Comparison of ENCODE assay signal across 9 cellular contexts in the genomic region with DNA sequence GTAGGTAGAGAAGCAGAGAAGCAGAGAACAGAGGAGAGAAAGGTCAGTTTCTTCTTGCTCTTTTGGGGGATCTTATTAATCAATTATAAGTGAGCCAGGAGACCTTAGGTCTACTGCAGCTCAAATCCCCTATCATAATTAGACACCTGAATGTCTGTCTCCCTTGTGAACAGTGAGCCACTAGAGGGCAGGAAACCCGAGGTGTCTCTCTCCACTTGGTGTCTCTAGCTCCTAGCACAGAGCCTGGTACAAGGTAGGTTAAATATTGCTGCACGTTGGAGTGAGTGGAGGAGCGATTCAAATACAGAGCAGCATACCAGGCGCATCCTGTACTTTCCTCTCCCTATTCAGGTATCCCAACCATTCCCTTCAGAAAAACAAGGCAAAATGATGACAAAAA. TPM values are rescaled to one million over a fixed set of nuclear protein-coding genes. Genes with fewer than 3 reads are reported as not detected.
A peak's percentile ranks its signal among the peaks of the same experiment; 100 is the strongest.
DNase-seq lines count a peak whose midpoint lies in the region; ATAC-seq and TF ChIP-seq lines count a peak whose summit lies in the region.
"Had no signal": no experiment of that assay in that cellular context is flagged by ENCODE, and none has a peak within 500 bp of the region (broad histone marks: within the 10 kb centered on the region; RNA-seq: fewer than 3 reads in every experiment).

No MANE protein-coding gene starts in this region.

- H3K4me1 Mint-ChIP-seq in WTC11, result peaks cover 27% of the 10 kb centered on the region

- no peak overlapping the region for H3K27ac ChIP-seq in suprapubic skin

- H3K27me3 ChIP-seq in suprapubic skin, result peaks cover 92% of the 10 kb centered on the region

- 27% methylated on average over 4 of the region's 4 CpGs for WGBS in suprapubic skin

- in situ Hi-C loops in KBM-7 (cut with MboI; ENCODE audit: low pct_unique_long_range_greater_than_20kb, low sequenced_read_pairs), result no loop called here

- H3K36me3 Mint-ChIP-seq in WTC11, result no peaks in the 10 kb centered on the region

- H3K27me3 Mint-ChIP-seq in WTC11 (ENCODE audit: low read depth), result peaks cover 67% of the 10 kb centered on the region

- TF ChIP-seq EP300 in suprapubic skin (IDR thresholded peaks at IDR 0.05), result no peak

- POLR2A ChIA-PET in WTC11 (lab: Charles Lee), result no interaction called here

- no peak overlapping the region for H3K27ac Mint-ChIP-seq in WTC11
- H3K27ac Mint-ChIP-seq: naive thymus-derived CD8-positive, alpha-beta T cell had no signal

- TF ChIP-seq CTCF in WTC11 (IDR thresholded peaks at IDR 0.05), result 0 out of 2 replicates have a peak, but pooled peaks have one; percentile 26
- no peak for TF ChIP-seq CTCF in suprapubic skin (IDR thresholded peaks at IDR 0.05)

- no peaks in the 10 kb centered on the region for H3K9me3 Mint-ChIP-seq in WTC11

- H3K36me3 ChIP-seq in suprapubic skin, result no peaks in the 10 kb centered on the region

- no peaks in the 10 kb centered on the region for H3K9me3 ChIP-seq in suprapubic skin

- peak overlapping the region; percentile 80 for H3K4me3 Mint-ChIP-seq in WTC11
- H3K4me3 Mint-ChIP-seq: naive thymus-derived CD8-positive, alpha-beta T cell had no signal

- no peak for TF ChIP-seq POLR2A in suprapubic skin (IDR thresholded peaks at IDR 0.05)

- peak; percentile 53 for ATAC-seq in HG02870 (IDR thresholded peaks at IDR 0.05; ENCODE audit: unreplicated experiment)
- peak; percentile 33 for ATAC-seq in WTC11
- ATAC-seq: naive thymus-derived CD8-positive, alpha-beta T cell had no signal

- CTCF ChIA-PET in WTC11 (lab: Charles Lee), result interaction anchor here (0.6 to 5.1 kb wide), 37 partner anchors 10 to 746 kb away, joined by 3 to 44 read pairs (median 4); a partner anchor contains a TSS

- DNase-seq in DMS53 (lab: John Stamatoyannopoulos, UW) (peak; percentile 31), DMS53 treated with DMSO at 0.1 percent for 48 hours (lab: John Stamatoyannopoulos, UW; ENCODE audit: unreplicated experiment) (no peak), WTC11 (ENCODE audit: low spot score) (peak; percentile 59), left kidney (ENCODE audit: low read depth, low spot score) (peak; percentile 51), suprapubic skin (ENCODE audit: low spot score in 2 of 2) (no peak), KBM-7 (no peak), LoVo (ENCODE audit: low spot score) (no peak)

- peaks cover 24% of the 10 kb centered on the region for H3K4me1 ChIP-seq in suprapubic skin

- no peak overlapping the region for H3K4me3 ChIP-seq in suprapubic skin

TF ChIP-seq in WTC11, 78 proteins besides CTCF, POLR2A, EP300 and RAD21:
- TF ChIP-seq OVOL2 (CRISPR knock-in tag; IDR thresholded peaks at IDR 0.05; ENCODE audit: borderline replicate concordance), result no peak
- TF ChIP-seq ZNF317 (CRISPR knock-in tag; IDR thresholded peaks at IDR 0.05; ENCODE audit: borderline replicate concordance, low read depth), result no peak
- no peak for TF ChIP-seq SMAD3 (CRISPR knock-in tag; IDR thresholded peaks at IDR 0.05; ENCODE audit: borderline replicate concordance)
- TF ChIP-seq ATF1 (CRISPR knock-in tag; IDR thresholded peaks at IDR 0.05), result no peak
TF ChIP-seq in WTC11: peak in this region for 0.

RNA-seq across cellular contexts. Expression of a gene that starts 2.0 kb away (rescaled TPM):
- total RNA-seq in WTC11 (2021) (1.8 to 2.9 TPM (median 2.2 TPM) in 3 replicates), suprapubic skin (not detected)
- total RNA-seq: naive thymus-derived CD8-positive, alpha-beta T cell had no signal

Comparison
In these comparisons a context has a peak if more than half of its experiments do, and no peak if none do; other contexts are left out.
1. DNase-seq: peak in DMS53 (single experiment), WTC11 (single experiment) and left kidney (single experiment); none in DMS53 treated with DMSO at 0.1 percent for 48 hours (single experiment), suprapubic skin (0 of 2), KBM-7 (single experiment) and LoVo (single experiment).